In the genomic region with DNA sequence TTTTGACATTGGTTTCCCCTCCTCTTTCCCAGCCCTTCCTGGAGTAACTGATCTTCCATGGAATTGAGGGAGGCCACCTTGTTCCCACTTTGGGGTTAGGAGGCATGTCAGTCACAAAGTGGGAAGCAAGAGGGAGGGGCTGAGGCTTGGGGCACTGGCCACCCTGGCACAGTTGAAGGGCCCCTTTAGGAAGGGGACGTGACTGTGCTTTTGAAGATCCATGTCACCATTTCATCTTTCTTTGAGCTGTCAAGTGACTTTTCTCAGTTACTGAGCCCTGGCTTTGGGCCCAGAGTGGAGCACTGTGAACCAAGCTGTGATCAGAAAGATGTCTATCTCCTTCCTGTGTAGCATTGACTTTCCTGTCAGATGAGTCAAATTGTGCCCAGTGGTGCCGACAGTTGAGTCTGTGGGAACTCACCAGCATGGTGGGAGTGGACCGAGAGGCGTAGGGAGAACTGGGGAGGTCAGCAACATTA, we compare ENCODE assay signal across 9 cellular contexts. TPM values are rescaled to one million over a fixed set of nuclear protein-coding genes. Genes with fewer than 3 reads are reported as not detected.
DNase-seq lines count a peak whose midpoint lies in the region; ATAC-seq lines count a peak whose summit lies in the region.
"Had no signal": no experiment of that assay in that cellular context is flagged by ENCODE, and none has a peak within 500 bp of the region (broad histone marks: within the 10 kb centered on the region; RNA-seq: fewer than 3 reads in every experiment).

No MANE protein-coding gene starts in this region.

- peaks cover 0 to 3% (median 1%) of the 10 kb centered on the region in 3 donors for H3K27me3 Mint-ChIP-seq in immature natural killer cell (ENCODE audit: low read depth in 3 of 3)

- H3K9me3 Mint-ChIP-seq in immature natural killer cell: no peaks in the 10 kb centered on the region

- ATAC-seq in HG03469 (IDR thresholded peaks at IDR 0.05; ENCODE audit: unreplicated experiment) (no peak), GM18861 (IDR thresholded peaks at IDR 0.05; ENCODE audit: unreplicated experiment) (no peak)

- peaks cover 13 to 38% of the 10 kb centered on the region in 2 donors for H3K4me1 Mint-ChIP-seq in immature natural killer cell

- H3K27ac Mint-ChIP-seq in immature natural killer cell: peak overlapping the region in 3 of 6 donors; percentile 72 to 89 (median 74)

- no peaks in the 10 kb centered on the region for H3K36me3 Mint-ChIP-seq in immature natural killer cell

- H3K4me3 Mint-ChIP-seq in immature natural killer cell: peak overlapping the region in 4 of 5 donors; percentile 44 to 83 (median 54)

- DNase-seq in M059J (ENCODE audit: low read depth): peak; percentile 61
- peak; percentile 62 for DNase-seq in activated T-helper 1 cell treated with Interleukin-2 at 50 U/mL for 16 hours (ENCODE audit: low read depth)
- peak in 2 of 3 donors; percentile 15 to 46 for DNase-seq in immature natural killer cell
- DNase-seq in stimulated activated naive CD4-positive, alpha-beta T cell treated with Interleukin-2 at 50 U/mL for 16 hours (lab: John Stamatoyannopoulos, UW): peak; percentile 60
- no peak for DNase-seq in NCI-H524 (lab: John Stamatoyannopoulos, UW)
- no peak for DNase-seq in COLO829 (ENCODE audit: low spot score)

RNA-seq across cellular contexts. Expression of a gene that starts 38.5 kb away (rescaled TPM):
- total RNA-seq in M059J (2014; rRNA removed; shearing (Covaris generic)): not detected in 2 replicates
- not detected for polyA plus RNA-seq in immature natural killer cell
- total RNA-seq: T-helper 1 cell treated with Interleukin-12 subunit alpha and Interleukin-12 subunit beta and Interleukin-4 antibody, amounts not matched to agents 30 ng/mL and 1 ng/mL, for 36 hours had no signal

RNA-seq across cellular contexts. Expression of a gene that starts 38.7 kb away (rescaled TPM):
- not detected in 2 replicates for total RNA-seq in M059J (2014; rRNA removed; shearing (Covaris generic))
- polyA plus RNA-seq in immature natural killer cell: under 1 TPM in 1 of 3 donors, not detected in 2; 0.13 TPM
- total RNA-seq: T-helper 1 cell treated with Interleukin-12 subunit alpha and Interleukin-12 subunit beta and Interleukin-4 antibody, amounts not matched to agents 30 ng/mL and 1 ng/mL, for 36 hours had no signal

RNA-seq across cellular contexts. Expression of a gene that starts 58.4 kb away (rescaled TPM):
- total RNA-seq in M059J (2014; rRNA removed; shearing (Covaris generic)): 2.3 and 3.8 TPM in 2 replicates
- polyA plus RNA-seq in immature natural killer cell: 1 to 10 TPM in 2 of 3 donors, under 1 TPM in 1; 0.50 to 4.2 (median 2.6) TPM

Comparison
In these comparisons a context has a peak if more than half of its experiments do, and no peak if none do; other contexts are left out.
1. DNase-seq: peak in M059J (single experiment), activated T-helper 1 cell treated with Interleukin-2 at 50 U/mL for 16 hours (single experiment), immature natural killer cell (2 of 3) and stimulated activated naive CD4-positive, alpha-beta T cell treated with Interleukin-2 at 50 U/mL for 16 hours (single experiment); none in NCI-H524 (0 of 2) and COLO829 (single experiment).